1 cellular context compared by ENCODE assay signal in the genomic region with DNA sequence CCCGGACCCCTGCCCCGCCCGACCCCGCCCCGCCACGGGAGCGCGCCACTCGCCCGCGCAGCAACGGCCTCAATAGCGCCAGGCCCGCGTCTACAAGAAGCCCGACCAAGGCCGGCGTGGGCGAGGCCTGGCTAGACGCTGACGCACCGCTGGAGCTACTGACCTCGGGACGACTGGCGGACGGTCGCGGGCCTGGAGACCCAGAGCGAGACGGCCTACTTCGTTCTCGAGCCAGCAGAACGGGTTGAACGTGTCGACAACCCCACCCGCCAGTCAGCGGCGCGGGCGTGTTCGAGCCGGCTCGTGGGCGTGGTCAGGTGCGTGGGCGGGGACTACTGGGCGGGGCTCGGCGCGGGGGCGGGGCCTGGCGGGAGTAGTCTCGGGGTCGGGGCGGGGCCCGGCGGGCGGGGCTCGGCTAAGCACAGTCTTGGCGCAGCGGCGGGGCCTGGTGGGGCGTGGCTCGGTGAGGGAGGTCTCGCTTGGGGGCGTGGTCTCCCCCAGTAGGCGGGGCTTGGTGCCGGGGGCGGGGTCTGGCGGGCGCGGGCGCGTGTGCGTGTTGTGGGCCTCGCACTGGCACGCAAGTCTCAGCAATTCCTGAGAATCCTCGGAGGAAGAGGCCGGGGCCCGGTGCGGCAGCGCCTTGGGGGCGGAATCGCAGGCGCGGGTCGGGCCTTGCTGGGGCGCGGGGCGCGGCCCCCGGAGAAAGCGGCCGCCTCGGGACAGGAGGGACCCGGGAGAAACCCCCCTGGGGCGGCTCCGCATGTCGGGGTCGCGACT.
TF ChIP-seq lines count a peak whose summit lies in the region.

A gene (minus strand): TSS at position 293 of the 777 bp plus-strand sequence. CDS start 5,080 bp downstream, outside the sequence.

TF ChIP-seq in GM23338, 12 proteins besides CTCF, POLR2A, EP300 and RAD21 (continued from another document):
- TF ChIP-seq ZNF331 (CRISPR knock-in tag; IDR thresholded peaks at IDR 0.05; ENCODE audit: low read depth), result no peak
TF ChIP-seq in GM23338: peak in this region for 1.
